In genomic region chr14:94738786-94739185, GRCh38 we compare ENCODE assay signal across 22 cellular contexts. TPM values are rescaled to one million over a fixed set of nuclear protein-coding genes. Genes with fewer than 3 reads are reported as not detected.
DNase-seq lines count a peak whose midpoint lies in the region; ATAC-seq and TF ChIP-seq lines count a peak whose summit lies in the region.
"Had no signal": no experiment of that assay in that cellular context is flagged by ENCODE, and none has a peak within 500 bp of the region (broad histone marks: within the 10 kb centered on the region; RNA-seq: fewer than 3 reads in every experiment).

No MANE protein-coding gene starts in this region.

- H3K56ac ChIP-seq in H9 (ENCODE audit: insufficient read length, low read depth, low read length): peak overlapping the region; percentile 22

- H3K4me3 ChIP-seq in RWPE2 (ENCODE audit: severe bottlenecking): no peak overlapping the region
- no peak overlapping the region for H3K4me3 ChIP-seq in fibroblast of pulmonary artery (replicated peaks; ENCODE audit: low read depth, low read length)
- no peak overlapping the region for H3K4me3 ChIP-seq in gastrocnemius medialis
- no peak overlapping the region for H3K4me3 ChIP-seq in vagina
- H3K4me3 ChIP-seq: K562, SJSA1 had no signal

- H3K36me3 ChIP-seq in RWPE2 (ENCODE audit: low read depth) (no peaks in the 10 kb centered on the region), gastrocnemius medialis (no peaks in the 10 kb centered on the region), vagina (no peaks in the 10 kb centered on the region)
- H3K36me3 ChIP-seq: SJSA1 had no signal

- no peak overlapping the region for H3K9ac ChIP-seq in H9 (ENCODE audit: extremely low read depth, insufficient read length, low read length)

- H3K27ac Mint-ChIP-seq in H9: no peak overlapping the region
- H3K27ac Mint-ChIP-seq: CD14-positive monocyte had no signal

- H3K23me2 ChIP-seq in H9 (ENCODE audit: insufficient read length, low read depth, low read length, poor library complexity, severe bottlenecking): no peaks in the 10 kb centered on the region

- H2BK5ac ChIP-seq in H9 (ENCODE audit: insufficient read length, low read length): no peak overlapping the region

- H3K14ac ChIP-seq in H9 (ENCODE audit: insufficient read depth, low read length): no peak overlapping the region

- no peak overlapping the region for H3K4ac ChIP-seq in H9 (ENCODE audit: low read depth, low read length)

- no peak overlapping the region for H4K8ac ChIP-seq in H9 (replicated peaks; ENCODE audit: insufficient read length, low read depth, low read length)

- ATAC-seq in RWPE2 (ENCODE audit: low read depth) (peak; percentile 25; the same call in 2 of the 3 replicates), gastrocnemius medialis (no peak)
- ATAC-seq: HCT116, K562 had no signal

- H2BK120ac ChIP-seq in H9 (ENCODE audit: low read depth, low read length, poor library complexity, severe bottlenecking): no peak overlapping the region

- no peak overlapping the region for H3T11ph ChIP-seq in H9 (ENCODE audit: low read length)

- H3K27ac ChIP-seq in H9 (ENCODE audit: insufficient read length, low read depth, low read length) (no peak overlapping the region), RWPE2 (ENCODE audit: poor library complexity, severe bottlenecking) (no peak overlapping the region), gastrocnemius medialis (no peak overlapping the region), vagina (no peak overlapping the region)
- H3K27ac ChIP-seq: SJSA1 had no signal

- WGBS in H9 (ENCODE audit: extremely low coverage, insufficient read length, low lambda C conversion rate): no CpG with 5 or more reads among the region's 6 CpGs

- H3K4me3 Mint-ChIP-seq in H9: no peak overlapping the region
- H3K4me3 Mint-ChIP-seq: CD14-positive monocyte had no signal

- in situ Hi-C loops in gastrocnemius medialis (cut with MboI; ENCODE audit: low sequenced_read_pairs in 4 of 4): no loop called here

- no peak overlapping the region for H3K23ac ChIP-seq in H9 (ENCODE audit: insufficient read length, low read depth, low read length)

- TF ChIP-seq POLR2A in gastrocnemius medialis (IDR thresholded peaks at IDR 0.05) (no peak), vagina (IDR thresholded peaks at IDR 0.05) (no peak)

- H3K9me3 ChIP-seq in H9 (ENCODE audit: control insufficient read depth, low read depth, low read length) (no peaks in the 10 kb centered on the region), RWPE2 (ENCODE audit: severe bottlenecking) (no peaks in the 10 kb centered on the region), gastrocnemius medialis (no peaks in the 10 kb centered on the region), vagina (no peaks in the 10 kb centered on the region)
- H3K9me3 ChIP-seq: SJSA1 had no signal

- intact Hi-C loops in gastrocnemius medialis (cut with DNase I; ENCODE audit: low total_unique reads): no loop called here
- intact Hi-C loops in vagina (cut with DNase I): no loop called here

- H2AK5ac ChIP-seq in H9 (ENCODE audit: insufficient read length, low read length): no peak overlapping the region

- no peak overlapping the region for H2BK20ac ChIP-seq in H9 (ENCODE audit: low read depth, low read length, poor library complexity, severe bottlenecking)

- H4K5ac ChIP-seq in H9 (ENCODE audit: insufficient read length, low read depth, low read length): no peak overlapping the region

- H2BK15ac ChIP-seq in H9 (ENCODE audit: low read depth, low read length): no peak overlapping the region

- no peak overlapping the region for H3K18ac ChIP-seq in H9 (ENCODE audit: insufficient read length, low read depth, low read length)

- H3K27me3 Mint-ChIP-seq in H9 (ENCODE audit: low read depth): no peaks in the 10 kb centered on the region

- no peaks in the 10 kb centered on the region for H3K4me1 ChIP-seq in H9 (ENCODE audit: insufficient read depth, low read length)
- H3K4me1 ChIP-seq in RWPE2 (ENCODE audit: insufficient read depth, poor library complexity, severe bottlenecking): no peaks in the 10 kb centered on the region
- H3K4me1 ChIP-seq in gastrocnemius medialis: no peaks in the 10 kb centered on the region
- no peaks in the 10 kb centered on the region for H3K4me1 ChIP-seq in vagina
- H3K4me1 ChIP-seq: SJSA1 had no signal

- H3K79me1 ChIP-seq in H9 (ENCODE audit: insufficient read depth, low read depth, low read length, poor library complexity, severe bottlenecking): no peaks in the 10 kb centered on the region

- no peak overlapping the region for H2AFZ ChIP-seq in H9 (ENCODE audit: low read length)

- H2BK12ac ChIP-seq in H9 (ENCODE audit: insufficient read length, low read depth, low read length): no peak overlapping the region

- no peaks in the 10 kb centered on the region for H3K9me3 Mint-ChIP-seq in H9

- H4K20me1 ChIP-seq in H9 (ENCODE audit: control insufficient read depth, insufficient read depth, insufficient read length): no peaks in the 10 kb centered on the region

- no peaks in the 10 kb centered on the region for H3K36me3 Mint-ChIP-seq in H9 (ENCODE audit: insufficient read depth in 1 of 3, low read depth in 3 of 3)
- H3K36me3 Mint-ChIP-seq: CD14-positive monocyte had no signal

- H4K91ac ChIP-seq in H9 (ENCODE audit: insufficient read length, low read depth, low read length): no peak overlapping the region

- no peaks in the 10 kb centered on the region for H3K79me2 ChIP-seq in H9 (ENCODE audit: insufficient read depth, low read length)

- no peaks in the 10 kb centered on the region for H3K4me1 Mint-ChIP-seq in H9
- H3K4me1 Mint-ChIP-seq: CD14-positive monocyte had no signal

- no peak overlapping the region for H3K4me2 ChIP-seq in H9 (ENCODE audit: insufficient read depth, insufficient read length, low read length)

- peak; percentile 32 for DNase-seq in AG08395 (ENCODE audit: low spot score)
- DNase-seq in H9: no peak
- no peak for DNase-seq in RWPE2 (ENCODE audit: low spot score)
- DNase-seq in fibroblast of pulmonary artery (ENCODE audit: low read depth): peak; percentile 4
- DNase-seq in iPS-NIHi7 (ENCODE audit: extremely low spot score): no peak
- DNase-seq in gastrocnemius medialis: no peak
- DNase-seq in OCI-M1 (lab: John Stamatoyannopoulos, UW): no peak
- DNase-seq in vagina (ENCODE audit: extremely low spot score in 2 of 2): no peak
- DNase-seq: AML-193; COR-L47; DMS153; NCI-H1092 treated with DMSO at 0.1 percent for 48 hours; NCI-H1694 treated with DMSO at 0.1 percent for 48 hours; NCI-H226; NCI-H69; NK-92 treated with Interleukin-12 subunit alpha and Interleukin-12 subunit beta, amount 100 ng/mL, for 24 hours; RPMI8226 had no signal

- H3K27me3 ChIP-seq in H9 (ENCODE audit: insufficient read depth, low read length): no peaks in the 10 kb centered on the region
- peaks cover under 1% of the 10 kb centered on the region for H3K27me3 ChIP-seq in RWPE2 (ENCODE audit: insufficient read depth, poor library complexity, severe bottlenecking)
- no peaks in the 10 kb centered on the region for H3K27me3 ChIP-seq in gastrocnemius medialis
- no peaks in the 10 kb centered on the region for H3K27me3 ChIP-seq in vagina
- H3K27me3 ChIP-seq: SJSA1 had no signal

- TF ChIP-seq CTCF in H9 (conservative IDR thresholded peaks at IDR 0.05) (no peak), RWPE2 (IDR thresholded peaks at IDR 0.05; ENCODE audit: poor library complexity, severe bottlenecking) (no peak), fibroblast of pulmonary artery (IDR thresholded peaks at IDR 0.05; ENCODE audit: low read length, missing control alignments) (no peak), gastrocnemius medialis (IDR thresholded peaks at IDR 0.05 in 4 of 5, conservative IDR thresholded peaks at IDR 0.05 in 1 of 5) (no peak), vagina (IDR thresholded peaks at IDR 0.05) (no peak)

RNA-seq across cellular contexts. Expression of gene GSC, which starts 31.1 kb away (rescaled TPM):
- 0.22 TPM in 1 of 2 replicates, not detected in the other for total RNA-seq in H9 (2021)
- total RNA-seq in gastrocnemius medialis: 1 to 10 TPM; 1.1 to 6.9 (median 3.2) TPM
- total RNA-seq in vagina: 1.7 TPM
- total RNA-seq: K562, OCI-LY7 had no signal

Comparison
In these comparisons a context has a peak if more than half of its experiments do, and no peak if none do; other contexts are left out.
1. DNase-seq: peak in AG08395 (single experiment) and fibroblast of pulmonary artery (single experiment); none in H9 (single experiment), RWPE2 (single experiment), iPS-NIHi7 (single experiment), gastrocnemius medialis (0 of 2), OCI-M1 (single experiment) and vagina (0 of 2).